In genomic region chr16:31484048-31484447, GRCh38 we compare ENCODE assay signal across 1 cellular context.
TF ChIP-seq lines count a peak whose summit lies in the region.

No MANE protein-coding gene starts in this region.

TF ChIP-seq in HepG2, 621 proteins besides CTCF, POLR2A, EP300 and RAD21:
- TF ChIP-seq ZNF556 (CRISPR knock-in tag; IDR thresholded peaks at IDR 0.05; ENCODE audit: borderline replicate concordance) (0 out of 2 replicates have a peak, but pooled peaks have one; percentile 10), NPAS2 (CRISPR knock-in tag; IDR thresholded peaks at IDR 0.05; ENCODE audit: borderline replicate concordance) (0 out of 2 replicates have a peak, but pooled peaks have one; percentile 45), ZMYM3 (CRISPR knock-in tag; IDR thresholded peaks at IDR 0.05) (0 out of 2 replicates have a peak, but pooled peaks have one; percentile 1), ZNF136 (CRISPR knock-in tag; IDR thresholded peaks at IDR 0.05; ENCODE audit: low read depth) (0 out of 2 replicates have a peak, but pooled peaks have one; percentile 5), MYPOP (CRISPR knock-in tag; IDR thresholded peaks at IDR 0.05) (0 out of 2 replicates have a peak, but pooled peaks have one; percentile 22), ZNF543 (CRISPR knock-in tag; IDR thresholded peaks at IDR 0.05) (0 out of 2 replicates have a peak, but pooled peaks have one; percentile 13), ZNF646 (CRISPR knock-in tag; IDR thresholded peaks at IDR 0.05) (peak; percentile 67; the same call in 1 of the 2 replicates)
- TF ChIP-seq, protein P1, sequence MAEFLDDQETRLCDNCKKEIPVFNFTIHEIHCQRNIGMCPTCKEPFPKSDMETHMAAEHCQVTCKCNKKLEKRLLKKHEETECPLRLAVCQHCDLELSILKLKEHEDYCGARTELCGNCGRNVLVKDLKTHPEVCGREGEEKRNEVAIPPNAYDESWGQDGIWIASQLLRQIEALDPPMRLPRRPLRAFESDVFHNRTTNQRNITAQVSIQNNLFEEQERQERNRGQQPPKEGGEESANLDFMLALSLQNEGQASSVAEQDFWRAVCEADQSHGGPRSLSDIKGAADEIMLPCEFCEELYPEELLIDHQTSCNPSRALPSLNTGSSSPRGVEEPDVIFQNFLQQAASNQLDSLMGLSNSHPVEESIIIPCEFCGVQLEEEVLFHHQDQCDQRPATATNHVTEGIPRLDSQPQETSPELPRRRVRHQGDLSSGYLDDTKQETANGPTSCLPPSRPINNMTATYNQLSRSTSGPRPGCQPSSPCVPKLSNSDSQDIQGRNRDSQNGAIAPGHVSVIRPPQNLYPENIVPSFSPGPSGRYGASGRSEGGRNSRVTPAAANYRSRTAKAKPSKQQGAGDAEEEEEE (CRISPR knock-in tag; IDR thresholded peaks at IDR 0.05; ENCODE audit: borderline replicate concordance): peak; percentile 41; the same call in 1 of the 2 replicates
